In genomic region chr1:25027876-25028586, GRCh38 we compare ENCODE assay signal across 20 cellular contexts.
DNase-seq lines count a peak whose midpoint lies in the region; ATAC-seq and TF ChIP-seq lines count a peak whose summit lies in the region.
"Had no signal": no experiment of that assay in that cellular context is flagged by ENCODE, and none has a peak within 500 bp of the region (broad histone marks: within the 10 kb centered on the region; RNA-seq: fewer than 3 reads in every experiment).

No MANE protein-coding gene starts in this region.

- no peak for DNase-seq in activated naive CD4-positive, alpha-beta T cell treated with anti-CD3 and anti-CD28 coated beads for 36 hours
- DNase-seq in activated naive CD4-positive, alpha-beta T cell (lab: John Stamatoyannopoulos, UW) = no peak
- no peak for DNase-seq in central memory CD8-positive, alpha-beta T cell (ENCODE audit: low spot score in 2 of 2)
- no peak for DNase-seq in stimulated activated naive CD8-positive, alpha-beta T cell treated with anti-CD3 and anti-CD28 coated beads, Interleukin-15, amount 100 ng/mL, for 72 hours
- DNase-seq in stimulated activated CD4-positive, alpha-beta T cell treated with anti-CD3 and anti-CD28 coated beads, Interleukin-4, amount 100 ng/mL, for 24 hours = no peak
- DNase-seq in NCI-H1436 treated with DMSO at 0.1 percent for 48 hours (lab: John Stamatoyannopoulos, UW) = no peak
- DNase-seq: ACHN; activated T-cell treated with anti-CD3 and anti-CD28 coated beads, Interleukin-2, amount 50 U/mL, for 1 hour; adrenal gland; effector CD4-positive, alpha-beta T cell; HCEC 1CT; NCI-H2107; NCI-H69; PC-3; SK-N-SH had no signal

- H3K4me1 Mint-ChIP-seq in activated naive CD4-positive, alpha-beta T cell treated with anti-CD3 and anti-CD28 coated beads for 36 hours (ENCODE audit: low read depth) = peaks cover 92% of the 10 kb centered on the region
- H3K4me1 Mint-ChIP-seq in central memory CD8-positive, alpha-beta T cell = peaks cover 79% of the 10 kb centered on the region
- no peaks in the 10 kb centered on the region for H3K4me1 Mint-ChIP-seq in stimulated activated naive CD8-positive, alpha-beta T cell treated with anti-CD3 and anti-CD28 coated beads, Interleukin-15, amount 100 ng/mL, for 72 hours

- H3K79me2 ChIP-seq in Loucy (ENCODE audit: insufficient read depth, low read length) = no peaks in the 10 kb centered on the region; the same call in 1 of the 2 replicates

- H3F3A ChIP-seq in Loucy (ENCODE audit: low read depth) = peaks cover 12% of the 10 kb centered on the region; the same call in 1 of the 2 replicates

- H3K9me3 ChIP-seq in Loucy (ENCODE audit: insufficient read depth, low read depth, low read length) = no peaks in the 10 kb centered on the region
- H3K9me3 ChIP-seq: adrenal gland, esophagus muscularis mucosa, SK-N-SH, transverse colon had no signal

- ATAC-seq in central memory CD8-positive, alpha-beta T cell (replicated peaks; ENCODE audit: extremely low read depth, poor library complexity, severe bottlenecking) = no peak
- no peak for ATAC-seq in stimulated activated naive CD8-positive, alpha-beta T cell treated with anti-CD3 and anti-CD28 coated beads, Interleukin-15, amount 100 ng/mL, for 72 hours
- no peak for ATAC-seq in GM18858 (IDR thresholded peaks at IDR 0.05; ENCODE audit: unreplicated experiment)
- ATAC-seq: PC-3; stimulated activated memory B cell treated with anti-CD40 and anti-IgM and Interleukin-4, amounts not matched to agents 10 μg/mL and 1 μg/mL and 100 μg/mL, for 72 hours had no signal

- no peak overlapping the region for H3K4me2 ChIP-seq in Loucy (ENCODE audit: low read depth, low read length, poor library complexity, severe bottlenecking)
- H3K4me2 ChIP-seq: SK-N-SH had no signal

- H2AFZ ChIP-seq in Loucy (ENCODE audit: low read length) = no peak overlapping the region

- H4K20me1 ChIP-seq in Loucy (ENCODE audit: insufficient read depth, low read length, poor library complexity, severe bottlenecking) = no peaks in the 10 kb centered on the region

- no peaks in the 10 kb centered on the region for H3K9me3 Mint-ChIP-seq in activated naive CD4-positive, alpha-beta T cell treated with anti-CD3 and anti-CD28 coated beads for 36 hours
- no peaks in the 10 kb centered on the region for H3K9me3 Mint-ChIP-seq in central memory CD8-positive, alpha-beta T cell
- no peaks in the 10 kb centered on the region for H3K9me3 Mint-ChIP-seq in stimulated activated naive CD8-positive, alpha-beta T cell treated with anti-CD3 and anti-CD28 coated beads, Interleukin-15, amount 100 ng/mL, for 72 hours

- H3K27me3 Mint-ChIP-seq in activated naive CD4-positive, alpha-beta T cell treated with anti-CD3 and anti-CD28 coated beads for 36 hours (ENCODE audit: low read depth) = no peaks in the 10 kb centered on the region
- no peaks in the 10 kb centered on the region for H3K27me3 Mint-ChIP-seq in central memory CD8-positive, alpha-beta T cell
- H3K27me3 Mint-ChIP-seq in stimulated activated naive CD8-positive, alpha-beta T cell treated with anti-CD3 and anti-CD28 coated beads, Interleukin-15, amount 100 ng/mL, for 72 hours = no peaks in the 10 kb centered on the region
- H3K27me3 Mint-ChIP-seq: stimulated activated memory B cell treated with anti-CD40 and anti-IgM and Interleukin-4, amounts not matched to agents 10 μg/mL and 1 μg/mL and 100 μg/mL, for 72 hours had no signal

- H3K4me1 ChIP-seq in Loucy (ENCODE audit: insufficient read depth, low read length, poor library complexity, severe bottlenecking) = peaks cover 84% of the 10 kb centered on the region
- H3K4me1 ChIP-seq: adrenal gland had no signal

- TF ChIP-seq CTCF in Loucy (conservative IDR thresholded peaks at IDR 0.05; ENCODE audit: low read length) = no peak

- no peak overlapping the region for H3K4me3 Mint-ChIP-seq in activated naive CD4-positive, alpha-beta T cell treated with anti-CD3 and anti-CD28 coated beads for 36 hours
- H3K4me3 Mint-ChIP-seq in central memory CD8-positive, alpha-beta T cell = peak overlapping the region; percentile 82
- H3K4me3 Mint-ChIP-seq in stimulated activated naive CD8-positive, alpha-beta T cell treated with anti-CD3 and anti-CD28 coated beads, Interleukin-15, amount 100 ng/mL, for 72 hours = peak overlapping the region; percentile 65 to 68

- H3K9me2 ChIP-seq in Loucy (replicated peaks; ENCODE audit: low read depth, low read length) = no peaks in the 10 kb centered on the region
- H3K9me2 ChIP-seq: SK-N-SH had no signal

- H3K27me3 ChIP-seq in Loucy (ENCODE audit: insufficient read depth, low read length, poor library complexity, severe bottlenecking) = no peaks in the 10 kb centered on the region
- H3K27me3 ChIP-seq: adrenal gland, esophagus muscularis mucosa, transverse colon had no signal

- peak overlapping the region; percentile 33 for H3K9ac ChIP-seq in Loucy (ENCODE audit: low read depth, low read length, poor library complexity, severe bottlenecking)
- H3K9ac ChIP-seq: SK-N-SH had no signal

- H3K36me3 Mint-ChIP-seq in activated naive CD4-positive, alpha-beta T cell treated with anti-CD3 and anti-CD28 coated beads for 36 hours (ENCODE audit: low read depth) = peaks cover 2% of the 10 kb centered on the region
- H3K36me3 Mint-ChIP-seq in central memory CD8-positive, alpha-beta T cell (ENCODE audit: insufficient read depth) = peaks cover 15% of the 10 kb centered on the region
- H3K36me3 Mint-ChIP-seq: stimulated activated memory B cell treated with anti-CD40 and anti-IgM and Interleukin-4, amounts not matched to agents 10 μg/mL and 1 μg/mL and 100 μg/mL, for 72 hours had no signal

- H3K27ac Mint-ChIP-seq in activated naive CD4-positive, alpha-beta T cell treated with anti-CD3 and anti-CD28 coated beads for 36 hours = peak overlapping the region; percentile 99
- H3K27ac Mint-ChIP-seq in central memory CD8-positive, alpha-beta T cell (ENCODE audit: low read depth) = peak overlapping the region; percentile 99
- peak overlapping the region; percentile 77 to 78 for H3K27ac Mint-ChIP-seq in stimulated activated naive CD8-positive, alpha-beta T cell treated with anti-CD3 and anti-CD28 coated beads, Interleukin-15, amount 100 ng/mL, for 72 hours
- H3K27ac Mint-ChIP-seq: stimulated activated memory B cell treated with anti-CD40 and anti-IgM and Interleukin-4, amounts not matched to agents 10 μg/mL and 1 μg/mL and 100 μg/mL, for 72 hours had no signal

- no peak overlapping the region for H3K4me3 ChIP-seq in Loucy (ENCODE audit: low read length, poor library complexity, severe bottlenecking)
- H3K4me3 ChIP-seq: adrenal gland, esophagus muscularis mucosa, transverse colon had no signal

- intact Hi-C loops in activated naive CD4-positive, alpha-beta T cell treated with anti-CD3 and anti-CD28 coated beads for 36 hours (cut with micrococcal nuclease) = no loop called here

- CTCF ChIA-PET in activated naive CD4-positive, alpha-beta T cell treated with anti-CD3 and anti-CD28 coated beads for 36 hours (lab: Charles Lee) = interaction anchor here (0.7 to 1.0 kb wide), 3 partner anchors 37 to 64 kb away, joined by 3 read pairs; no protein-coding TSS in a partner anchor

- H3K36me3 ChIP-seq in Loucy (ENCODE audit: insufficient read depth, low read length) = no peaks in the 10 kb centered on the region
- H3K36me3 ChIP-seq: adrenal gland, esophagus muscularis mucosa, transverse colon had no signal
